In genomic region chr21:42437786-42438185, GRCh38 we compare ENCODE assay signal across 2 cellular contexts.
TF ChIP-seq lines count a peak whose summit lies in the region.

No MANE protein-coding gene starts in this region.

TF ChIP-seq in SK-N-SH, 30 proteins besides CTCF, POLR2A, EP300 and RAD21:
- no peak for TF ChIP-seq ZBTB33 (IDR thresholded peaks at IDR 0.05; ENCODE audit: borderline replicate concordance, low read depth)
- TF ChIP-seq, protein P1, sequence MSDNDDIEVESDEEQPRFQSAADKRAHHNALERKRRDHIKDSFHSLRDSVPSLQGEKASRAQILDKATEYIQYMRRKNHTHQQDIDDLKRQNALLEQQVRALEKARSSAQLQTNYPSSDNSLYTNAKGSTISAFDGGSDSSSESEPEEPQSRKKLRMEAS (IDR thresholded peaks at IDR 0.05; ENCODE audit: low read depth), result no peak
TF ChIP-seq in SK-N-SH: peak in this region for 0.

TF ChIP-seq in SK-N-SH treated with all-trans-retinoic acid at 6 μM for 48 hours, 23 proteins besides CTCF, POLR2A, EP300 and RAD21 (continued from another document):
- no peak for TF ChIP-seq PATZ1 (CRISPR knock-in tag; IDR thresholded peaks at IDR 0.05; ENCODE audit: borderline replicate concordance)
- TF ChIP-seq ISL1 (CRISPR knock-in tag; IDR thresholded peaks at IDR 0.05), result no peak
- TF ChIP-seq BACH2 (CRISPR knock-in tag; IDR thresholded peaks at IDR 0.05; ENCODE audit: borderline replicate concordance), result no peak
- no peak for TF ChIP-seq POU6F1 (CRISPR knock-in tag; IDR thresholded peaks at IDR 0.05; ENCODE audit: borderline replicate concordance, low read depth)
- no peak for TF ChIP-seq ZNF565 (CRISPR knock-in tag; conservative IDR thresholded peaks at IDR 0.05; ENCODE audit: low read depth)
- no peak for TF ChIP-seq CSRNP3 (CRISPR knock-in tag; IDR thresholded peaks at IDR 0.05)
- no peak for TF ChIP-seq ZC3H10 (CRISPR knock-in tag; IDR thresholded peaks at IDR 0.05)
- no peak for TF ChIP-seq ZNF70 (CRISPR knock-in tag; IDR thresholded peaks at IDR 0.05)
- TF ChIP-seq, protein P2, sequence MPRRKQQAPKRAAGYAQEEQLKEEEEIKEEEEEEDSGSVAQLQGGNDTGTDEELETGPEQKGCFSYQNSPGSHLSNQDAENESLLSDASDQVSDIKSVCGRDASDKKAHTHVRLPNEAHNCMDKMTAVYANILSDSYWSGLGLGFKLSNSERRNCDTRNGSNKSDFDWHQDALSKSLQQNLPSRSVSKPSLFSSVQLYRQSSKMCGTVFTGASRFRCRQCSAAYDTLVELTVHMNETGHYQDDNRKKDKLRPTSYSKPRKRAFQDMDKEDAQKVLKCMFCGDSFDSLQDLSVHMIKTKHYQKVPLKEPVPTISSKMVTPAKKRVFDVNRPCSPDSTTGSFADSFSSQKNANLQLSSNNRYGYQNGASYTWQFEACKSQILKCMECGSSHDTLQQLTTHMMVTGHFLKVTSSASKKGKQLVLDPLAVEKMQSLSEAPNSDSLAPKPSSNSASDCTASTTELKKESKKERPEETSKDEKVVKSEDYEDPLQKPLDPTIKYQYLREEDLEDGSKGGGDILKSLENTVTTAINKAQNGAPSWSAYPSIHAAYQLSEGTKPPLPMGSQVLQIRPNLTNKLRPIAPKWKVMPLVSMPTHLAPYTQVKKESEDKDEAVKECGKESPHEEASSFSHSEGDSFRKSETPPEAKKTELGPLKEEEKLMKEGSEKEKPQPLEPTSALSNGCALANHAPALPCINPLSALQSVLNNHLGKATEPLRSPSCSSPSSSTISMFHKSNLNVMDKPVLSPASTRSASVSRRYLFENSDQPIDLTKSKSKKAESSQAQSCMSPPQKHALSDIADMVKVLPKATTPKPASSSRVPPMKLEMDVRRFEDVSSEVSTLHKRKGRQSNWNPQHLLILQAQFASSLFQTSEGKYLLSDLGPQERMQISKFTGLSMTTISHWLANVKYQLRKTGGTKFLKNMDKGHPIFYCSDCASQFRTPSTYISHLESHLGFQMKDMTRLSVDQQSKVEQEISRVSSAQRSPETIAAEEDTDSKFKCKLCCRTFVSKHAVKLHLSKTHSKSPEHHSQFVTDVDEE (CRISPR knock-in tag; IDR thresholded peaks at IDR 0.05), result no peak
- TF ChIP-seq, protein P3, sequence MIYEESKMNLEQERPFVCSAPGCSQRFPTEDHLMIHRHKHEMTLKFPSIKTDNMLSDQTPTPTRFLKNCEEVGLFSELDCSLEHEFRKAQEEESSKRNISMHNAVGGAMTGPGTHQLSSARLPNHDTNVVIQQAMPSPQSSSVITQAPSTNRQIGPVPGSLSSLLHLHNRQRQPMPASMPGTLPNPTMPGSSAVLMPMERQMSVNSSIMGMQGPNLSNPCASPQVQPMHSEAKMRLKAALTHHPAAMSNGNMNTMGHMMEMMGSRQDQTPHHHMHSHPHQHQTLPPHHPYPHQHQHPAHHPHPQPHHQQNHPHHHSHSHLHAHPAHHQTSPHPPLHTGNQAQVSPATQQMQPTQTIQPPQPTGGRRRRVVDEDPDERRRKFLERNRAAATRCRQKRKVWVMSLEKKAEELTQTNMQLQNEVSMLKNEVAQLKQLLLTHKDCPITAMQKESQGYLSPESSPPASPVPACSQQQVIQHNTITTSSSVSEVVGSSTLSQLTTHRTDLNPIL (CRISPR knock-in tag; IDR thresholded peaks at IDR 0.05; ENCODE audit: low read depth), result no peak
- TF ChIP-seq ESRRG (CRISPR knock-in tag; IDR thresholded peaks at IDR 0.05), result no peak
